In the genomic region with DNA sequence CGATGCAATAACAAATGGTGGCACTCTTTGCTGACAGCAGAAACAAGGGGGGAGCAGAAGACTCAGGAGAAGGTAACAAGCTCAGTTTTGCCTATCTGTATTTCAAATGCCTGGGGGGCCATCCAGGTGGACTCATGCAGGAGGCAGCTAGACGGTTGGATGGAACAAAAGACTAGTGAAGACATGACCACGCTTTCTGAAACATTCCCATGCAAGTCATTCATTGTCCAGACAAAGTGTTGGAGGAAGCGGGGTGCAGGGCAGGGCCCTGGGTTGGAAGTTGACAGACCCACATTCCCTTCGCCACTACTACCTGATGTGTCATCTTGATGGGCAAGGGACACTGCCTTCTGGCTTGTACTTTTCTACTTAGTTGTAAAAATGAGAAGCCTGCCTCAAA, we compare ENCODE assay signal across 30 cellular contexts. TPM values are rescaled to one million over a fixed set of nuclear protein-coding genes. Genes with fewer than 3 reads are reported as not detected.
"Had no signal": no experiment of that assay in that cellular context is flagged by ENCODE, and none has a peak within 500 bp of the region (broad histone marks: within the 10 kb centered on the region; RNA-seq: fewer than 3 reads in every experiment).

No MANE protein-coding gene starts in this region.

- H3K4me1 ChIP-seq: colonic mucosa, parathyroid adenoma had no signal

- H2AFZ ChIP-seq: hepatocyte, parathyroid adenoma had no signal

- ATAC-seq: activated CD4-positive, alpha-beta T cell treated with anti-CD3 and anti-CD28 coated beads for 36 hours; activated CD8-positive, alpha-beta memory T cell treated with anti-CD3 and anti-CD28 coated beads, Interleukin-2, amount 10 ng/mL, durations not matched to agents 7 days and 5 days; activated CD8-positive, alpha-beta T cell treated with anti-CD3 and anti-CD28 coated beads, Interleukin-2, amount 10 ng/mL, durations not matched to agents 7 days and 5 days; activated naive CD4-positive, alpha-beta T cell treated with anti-CD3 and anti-CD28 coated beads, Interleukin-2, amount 50 U/mL, for 72 hours; gastroesophageal sphincter; naive thymus-derived CD4-positive, alpha-beta T cell; right cardiac atrium had no signal

- H3K4me2 ChIP-seq: hepatocyte had no signal

- H3K79me2 ChIP-seq: hepatocyte, parathyroid adenoma had no signal

- FAIRE-seq: endometrium, kidney had no signal

- H3K27ac ChIP-seq: cardiac muscle cell, colonic mucosa, gastroesophageal sphincter, hepatocyte, parathyroid adenoma, spleen, thoracic aorta, upper lobe of left lung, vagina had no signal

- DNase-seq: activated CD4-positive, alpha-beta T cell treated with anti-CD3 and anti-CD28 coated beads for 36 hours; activated CD4-positive, CD25-positive, alpha-beta regulatory T cell; activated CD8-positive, alpha-beta memory T cell treated with anti-CD3 and anti-CD28 coated beads, Interleukin-2, amount 10 ng/mL, durations not matched to agents 7 days and 5 days; activated CD8-positive, alpha-beta T cell treated with anti-CD3 and anti-CD28 coated beads, Interleukin-2, amount 10 ng/mL, durations not matched to agents 7 days and 5 days; activated naive CD4-positive, alpha-beta T cell; activated T-cell treated with anti-CD3 and anti-CD28 coated beads, Interleukin-2, amount 50 U/mL, for 48 hours; cerebellar nuclear complex; colonic mucosa; effector CD8-positive, alpha-beta T cell; erythroblast; kidney; midbrain; naive thymus-derived CD4-positive, alpha-beta T cell; nucleus accumbens; right cardiac atrium; spleen; stimulated activated naive CD4-positive, alpha-beta T cell treated with Interleukin-2 at 50 U/mL for 16 hours; upper lobe of left lung had no signal

- H3K36me3 ChIP-seq: cardiac muscle cell, colonic mucosa, gastroesophageal sphincter, spleen, thoracic aorta, upper lobe of left lung, vagina had no signal

- H3K9me3 ChIP-seq: colonic mucosa, gastroesophageal sphincter, spleen, thoracic aorta, upper lobe of left lung, vagina had no signal

- H3K4me3 ChIP-seq: cardiac muscle cell, colonic mucosa, gastroesophageal sphincter, hepatocyte, spleen, thoracic aorta, upper lobe of left lung, vagina had no signal

- H3K27me3 ChIP-seq: cardiac muscle cell, colonic mucosa, gastroesophageal sphincter, hepatocyte, upper lobe of left lung, vagina had no signal

RNA-seq across cellular contexts. Expression of gene CRYBA1, which starts 29.8 kb away (rescaled TPM):
- total RNA-seq: activated CD4-positive, alpha-beta T cell treated with anti-CD3 and anti-CD28 coated beads for 36 hours; activated CD8-positive, alpha-beta memory T cell treated with anti-CD3 and anti-CD28 coated beads, Interleukin-2, amount 10 ng/mL, durations not matched to agents 7 days and 5 days; activated CD8-positive, alpha-beta T cell treated with anti-CD3 and anti-CD28 coated beads, Interleukin-2, amount 10 ng/mL, durations not matched to agents 7 days and 5 days; activated naive CD4-positive, alpha-beta T cell treated with anti-CD3 and anti-CD28 coated beads, Interleukin-2, amount 50 U/mL, for 72 hours; activated T-helper 2 cell treated with anti-CD3 and anti-CD28 coated beads, Interferon-gamma antibody, Interleukin-2, Interleukin-4, amounts not matched to agents 10 μg/mL and 5 μg/mL and 100 μg/mL, durations not matched to agents 14 hours and 24 hours and 36 hours; cardiac muscle cell; colonic mucosa; dermis microvascular lymphatic vessel endothelial cell; gastroesophageal sphincter; hepatocyte; kidney; lower leg skin; naive thymus-derived CD4-positive, alpha-beta T cell; right cardiac atrium; spleen; T-helper 2 cell treated with Interferon-gamma antibody and Interleukin-4, amounts not matched to agents 100 ng/mL and 5 ng/mL, for 36 hours; thoracic aorta; upper lobe of left lung; vagina had no signal
